28 cellular contexts compared by ENCODE assay signal in genomic region chr1:43904660-43905551, GRCh38. TPM values are rescaled to one million over a fixed set of nuclear protein-coding genes. Genes with fewer than 3 reads are reported as not detected.
"Had no signal": no experiment of that assay in that cellular context is flagged by ENCODE, and none has a peak within 500 bp of the region (broad histone marks: within the 10 kb centered on the region; RNA-seq: fewer than 3 reads in every experiment).

No MANE protein-coding gene starts in this region.

- FAIRE-seq: endometrium, frontal cortex, keratinocyte had no signal

- H3K36me3 ChIP-seq: ovary, uterus had no signal

- H3K9me3 ChIP-seq: ovary, psoas muscle, sigmoid colon, testis, tibial artery, upper lobe of left lung, uterus had no signal

- H3K27ac ChIP-seq: ovary, psoas muscle, sigmoid colon, testis, tibial artery, upper lobe of left lung, uterus had no signal

- H3K4me3 ChIP-seq: lung, ovary, psoas muscle, sigmoid colon, testis, tibial artery, upper lobe of left lung, uterus had no signal

- H3K4me1 ChIP-seq: psoas muscle, sigmoid colon, tibial artery, uterus had no signal

- DNase-seq: cortex of kidney; effector memory CD8-positive, alpha-beta T cell; hypothalamus; immature natural killer cell; midbrain; naive thymus-derived CD4-positive, alpha-beta T cell; nucleus accumbens; ovary; posterior cingulate gyrus; psoas muscle; right cardiac atrium; sigmoid colon; stimulated activated CD4-positive, alpha-beta T cell treated with anti-CD3 and anti-CD28 coated beads, Interleukin-2, amount 100 ng/mL, for 24 hours; stimulated activated CD4-positive, alpha-beta T cell treated with anti-CD3 and anti-CD28 coated beads, Interleukin-4, amount 100 ng/mL, for 24 hours; stimulated activated naive CD8-positive, alpha-beta T cell treated with anti-CD3 and anti-CD28 coated beads, Interleukin-15, Interleukin-2, amounts not matched to agents 100 U/mL and 50 U/mL, for 24 hours; substantia nigra; testis; upper lobe of left lung; uterus had no signal

- ATAC-seq: effector memory CD8-positive, alpha-beta T cell; left lobe of liver; naive thymus-derived CD4-positive, alpha-beta T cell; psoas muscle; right cardiac atrium; stimulated activated memory B cell treated with anti-CD40 and anti-IgM and Interleukin-4, amounts not matched to agents 10 μg/mL and 1 μg/mL and 100 μg/mL, for 72 hours; stimulated activated naive CD8-positive, alpha-beta T cell treated with anti-CD3 and anti-CD28 coated beads, Interleukin-15, Interleukin-2, amounts not matched to agents 100 U/mL and 50 U/mL, for 24 hours had no signal

- H3K27me3 ChIP-seq: ovary, sigmoid colon, testis, tibial artery, upper lobe of left lung, uterus had no signal

RNA-seq across cellular contexts. Expression of gene ARTN, which starts 28.7 kb away (rescaled TPM):
- total RNA-seq: dermis microvascular lymphatic vessel endothelial cell, skeletal muscle tissue had no signal
- polyA plus RNA-seq: immature natural killer cell; naive thymus-derived CD4-positive, alpha-beta T cell had no signal
